20 cellular contexts compared by ENCODE assay signal in the genomic region with DNA sequence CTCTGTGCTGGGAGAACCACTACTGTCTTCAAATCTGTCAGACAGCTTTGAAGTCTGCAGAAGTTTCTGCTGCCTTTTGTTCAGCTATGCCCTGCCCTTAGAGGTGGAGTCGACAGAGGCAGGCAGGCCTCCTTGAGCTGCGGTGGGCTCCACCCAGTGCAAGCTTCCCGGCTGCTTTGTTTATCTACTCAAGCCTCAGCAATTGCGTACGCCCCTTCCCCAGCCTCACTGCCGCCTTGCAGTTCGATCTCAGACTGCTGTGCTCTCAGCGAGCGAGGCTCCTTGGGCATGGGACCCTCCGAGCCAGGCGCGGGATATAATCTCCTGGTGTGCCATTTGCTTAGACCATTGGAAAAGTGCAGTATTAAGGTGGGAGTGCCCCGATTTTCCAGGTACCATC. TPM values are rescaled to one million over a fixed set of nuclear protein-coding genes. Genes with fewer than 3 reads are reported as not detected.
DNase-seq lines count a peak whose midpoint lies in the region; ATAC-seq and TF ChIP-seq lines count a peak whose summit lies in the region.
"Had no signal": no experiment of that assay in that cellular context is flagged by ENCODE, and none has a peak within 500 bp of the region (broad histone marks: within the 10 kb centered on the region; RNA-seq: fewer than 3 reads in every experiment).

No MANE protein-coding gene starts in this region.

- H4K20me1 ChIP-seq in Karpas-422 (ENCODE audit: insufficient read depth, low read depth, low read length) = no peaks in the 10 kb centered on the region

- no peaks in the 10 kb centered on the region for H3K79me2 ChIP-seq in Karpas-422 (ENCODE audit: low read length)

- POLR2A ChIA-PET in CD8-positive, alpha-beta T cell (lab: Charles Lee) = interaction anchor here (1.3 to 3.4 kb wide), 2 partner anchors 15 to 75 kb away, joined by 3 to 8 read pairs; no protein-coding TSS in a partner anchor
- POLR2A ChIA-PET in naive thymus-derived CD4-positive, alpha-beta T cell (lab: Charles Lee) = interaction anchor here (1.1 to 5.7 kb wide), 6 partner anchors 17 to 110 kb away, joined by 3 to 119 read pairs (median 25); a partner anchor contains a TSS

- H3K9ac ChIP-seq in Karpas-422 (ENCODE audit: low read length) = no peak overlapping the region

- no peaks in the 10 kb centered on the region for H3K9me2 ChIP-seq in Karpas-422 (replicated peaks; ENCODE audit: insufficient read depth, low read length)

- no peaks in the 10 kb centered on the region for H3K36me3 ChIP-seq in CD8-positive, alpha-beta T cell (ENCODE audit: insufficient read depth, low read length)
- H3K36me3 ChIP-seq in Karpas-422 (ENCODE audit: insufficient read depth, low read length) = no peaks in the 10 kb centered on the region
- H3K36me3 ChIP-seq in naive thymus-derived CD4-positive, alpha-beta T cell (ENCODE audit: control insufficient read depth in 2 of 3, insufficient read depth in 3 of 3, low read length in 3 of 3) = no peaks in the 10 kb centered on the region
- H3K36me3 ChIP-seq: BE2C had no signal

- no peaks in the 10 kb centered on the region for H3K9me3 ChIP-seq in CD8-positive, alpha-beta T cell (ENCODE audit: low read length)
- no peaks in the 10 kb centered on the region for H3K9me3 ChIP-seq in Karpas-422 (ENCODE audit: low read length)
- H3K9me3 ChIP-seq in naive thymus-derived CD4-positive, alpha-beta T cell (ENCODE audit: control insufficient read depth in 2 of 3, low read length in 3 of 3) = no peaks in the 10 kb centered on the region
- H3K9me3 ChIP-seq: BE2C had no signal

- H3K9me3 Mint-ChIP-seq in activated naive CD4-positive, alpha-beta T cell treated with anti-CD3 and anti-CD28 coated beads, Interleukin-2, amount 10 ng/mL, durations not matched to agents 7 days and 5 days = peaks cover 6% of the 10 kb centered on the region
- no peaks in the 10 kb centered on the region for H3K9me3 Mint-ChIP-seq in CD8-positive, alpha-beta T cell
- peaks cover 0 to 9% (median 0%) of the 10 kb centered on the region in 11 donors for H3K9me3 Mint-ChIP-seq in naive thymus-derived CD4-positive, alpha-beta T cell
- H3K9me3 Mint-ChIP-seq: HFFc6 had no signal

- TF ChIP-seq CTCF in CD8-positive, alpha-beta T cell (IDR thresholded peaks at IDR 0.05) = no peak

- H3K27ac ChIP-seq in CD8-positive, alpha-beta T cell (ENCODE audit: low read depth, low read length) = no peak overlapping the region
- no peak overlapping the region for H3K27ac ChIP-seq in Karpas-422 (ENCODE audit: low read length)
- no peak overlapping the region for H3K27ac ChIP-seq in naive thymus-derived CD4-positive, alpha-beta T cell (ENCODE audit: low read depth, low read length)
- H3K27ac ChIP-seq: HL-60 had no signal

- H2AFZ ChIP-seq in Karpas-422 (ENCODE audit: low read length) = no peak overlapping the region

- peak; percentile 53 for DNase-seq in activated naive CD4-positive, alpha-beta T cell treated with anti-CD3 and anti-CD28 coated beads, Interleukin-2, amount 10 ng/mL, durations not matched to agents 7 days and 5 days
- no peak for DNase-seq in activated naive CD4-positive, alpha-beta T cell treated with Interleukin-2 at 50 U/mL for 16 hours
- peak in 1 of 7 experiments; percentile 50 for DNase-seq in CD8-positive, alpha-beta T cell
- DNase-seq in Karpas-422 (peak; percentile 27), NCI-H2227 treated with DMSO at 0.1 percent for 48 hours (lab: John Stamatoyannopoulos, UW) (no peak), ureter (ENCODE audit: low spot score) (no peak)
- DNase-seq in naive thymus-derived CD4-positive, alpha-beta T cell = peak in 5 of 9 donors; percentile 31 to 62 (median 41)
- DNase-seq: ACHN, BE2C, C1 segment of cervical spinal cord, Calu3, DMS79 treated with DMSO at 0.1 percent for 48 hours, GF-D8, GOT3, H7, HFFc6 had no signal

- H3K36me3 Mint-ChIP-seq in activated naive CD4-positive, alpha-beta T cell treated with anti-CD3 and anti-CD28 coated beads, Interleukin-2, amount 10 ng/mL, durations not matched to agents 7 days and 5 days = peaks cover 65% of the 10 kb centered on the region
- H3K36me3 Mint-ChIP-seq in CD8-positive, alpha-beta T cell = no peaks in the 10 kb centered on the region
- peaks cover 0 to 57% (median 6%) of the 10 kb centered on the region in 5 donors for H3K36me3 Mint-ChIP-seq in naive thymus-derived CD4-positive, alpha-beta T cell

- CTCF ChIA-PET in activated naive CD4-positive, alpha-beta T cell treated with anti-CD3 and anti-CD28 coated beads, Interleukin-2, amount 10 ng/mL, durations not matched to agents 7 days and 5 days (lab: Charles Lee) = interaction anchor here (1.1 to 7.7 kb wide), 8 partner anchors 17 to 301 kb away, joined by 3 to 83 read pairs (median 8); no protein-coding TSS in a partner anchor
- CTCF ChIA-PET in CD8-positive, alpha-beta T cell (lab: Charles Lee) = interaction anchor here (1.1 to 8.0 kb wide), 11 partner anchors 17 to 301 kb away, joined by 3 to 145 read pairs (median 7); no protein-coding TSS in a partner anchor
- CTCF ChIA-PET in naive thymus-derived CD4-positive, alpha-beta T cell (lab: Charles Lee) = interaction anchor here (0.7 to 6.2 kb wide), 14 partner anchors 8 to 164 kb away, joined by 3 to 89 read pairs (median 4); a partner anchor contains a TSS

- H3K27me3 ChIP-seq in CD8-positive, alpha-beta T cell (ENCODE audit: insufficient read depth, low read length) = no peaks in the 10 kb centered on the region
- no peaks in the 10 kb centered on the region for H3K27me3 ChIP-seq in Karpas-422 (ENCODE audit: low read length)
- H3K27me3 ChIP-seq in naive thymus-derived CD4-positive, alpha-beta T cell (ENCODE audit: control insufficient read depth in 2 of 2, insufficient read depth in 2 of 2, low read length in 2 of 2) = no peaks in the 10 kb centered on the region
- H3K27me3 ChIP-seq: BE2C had no signal

- no peak overlapping the region for H3K4me2 ChIP-seq in Karpas-422 (ENCODE audit: low read depth, low read length, poor library complexity, severe bottlenecking)

- no peak overlapping the region for H3K4me3 Mint-ChIP-seq in activated naive CD4-positive, alpha-beta T cell treated with anti-CD3 and anti-CD28 coated beads, Interleukin-2, amount 10 ng/mL, durations not matched to agents 7 days and 5 days
- H3K4me3 Mint-ChIP-seq in CD8-positive, alpha-beta T cell = no peak overlapping the region
- peak overlapping the region in 4 of 10 donors; percentile 11 to 25 (median 14) for H3K4me3 Mint-ChIP-seq in naive thymus-derived CD4-positive, alpha-beta T cell
- H3K4me3 Mint-ChIP-seq: HFFc6 had no signal

- intact Hi-C loops in CD8-positive, alpha-beta T cell (cut with DNase I, micrococcal nuclease) = no loop called here
- intact Hi-C loops in naive thymus-derived CD4-positive, alpha-beta T cell (cut with micrococcal nuclease) = loop anchor here (5.0 to 10.0 kb wide), 3 partner anchors 295 to 512 kb away; no protein-coding TSS in a partner anchor

- peaks cover 4% of the 10 kb centered on the region for H3K27me3 Mint-ChIP-seq in activated naive CD4-positive, alpha-beta T cell treated with anti-CD3 and anti-CD28 coated beads, Interleukin-2, amount 10 ng/mL, durations not matched to agents 7 days and 5 days
- no peaks in the 10 kb centered on the region for H3K27me3 Mint-ChIP-seq in CD8-positive, alpha-beta T cell (ENCODE audit: low read depth)
- H3K27me3 Mint-ChIP-seq in naive thymus-derived CD4-positive, alpha-beta T cell = peaks cover 0 to 20% (median 0%) of the 10 kb centered on the region in 5 donors
- H3K27me3 Mint-ChIP-seq: CD4-positive, alpha-beta memory T cell had no signal

- peaks cover 29% of the 10 kb centered on the region for H3K4me1 ChIP-seq in CD8-positive, alpha-beta T cell (ENCODE audit: insufficient read depth, low read length)
- no peaks in the 10 kb centered on the region for H3K4me1 ChIP-seq in Karpas-422 (ENCODE audit: low read length)
- peaks cover 14 to 33% of the 10 kb centered on the region in 2 donors for H3K4me1 ChIP-seq in naive thymus-derived CD4-positive, alpha-beta T cell (ENCODE audit: control insufficient read depth in 2 of 2, insufficient read depth in 2 of 2, low read length in 2 of 2)
- H3K4me1 ChIP-seq: BE2C had no signal

- H3K4me3 ChIP-seq in CD8-positive, alpha-beta T cell (ENCODE audit: low read depth, low read length) = no peak overlapping the region
- H3K4me3 ChIP-seq in Karpas-422 (ENCODE audit: low read length) = no peak overlapping the region
- H3K4me3 ChIP-seq in naive thymus-derived CD4-positive, alpha-beta T cell (ENCODE audit: low read length) = no peak overlapping the region

- ATAC-seq in CD8-positive, alpha-beta T cell = no peak
- ATAC-seq in naive thymus-derived CD4-positive, alpha-beta T cell = no peak
- ATAC-seq: HCT116 had no signal

- no peak overlapping the region for H3K27ac Mint-ChIP-seq in activated naive CD4-positive, alpha-beta T cell treated with anti-CD3 and anti-CD28 coated beads, Interleukin-2, amount 10 ng/mL, durations not matched to agents 7 days and 5 days
- peak overlapping the region; percentile 52 for H3K27ac Mint-ChIP-seq in CD8-positive, alpha-beta T cell
- H3K27ac Mint-ChIP-seq in naive thymus-derived CD4-positive, alpha-beta T cell = peak overlapping the region in 5 of 9 donors; percentile 38 to 95 (median 79)
- H3K27ac Mint-ChIP-seq: HFFc6 had no signal

- peaks cover 55% of the 10 kb centered on the region for H3K4me1 Mint-ChIP-seq in activated naive CD4-positive, alpha-beta T cell treated with anti-CD3 and anti-CD28 coated beads, Interleukin-2, amount 10 ng/mL, durations not matched to agents 7 days and 5 days
- H3K4me1 Mint-ChIP-seq in CD8-positive, alpha-beta T cell (ENCODE audit: low read depth) = peaks cover 52% of the 10 kb centered on the region
- H3K4me1 Mint-ChIP-seq in naive thymus-derived CD4-positive, alpha-beta T cell = peaks cover 25 to 67% (median 54%) of the 10 kb centered on the region in 7 donors

RNA-seq across cellular contexts. Expression of a gene that starts 25.1 kb away (rescaled TPM):
- 10 to 100 TPM; 58.3 to 62.0 TPM for total RNA-seq in CD8-positive, alpha-beta T cell
- not detected in 2 replicates for total RNA-seq in Karpas-422 (2014; rRNA removed; shearing (Covaris generic); ENCODE audit: low replicate concordance)
- total RNA-seq in naive thymus-derived CD4-positive, alpha-beta T cell = 10 to 100 TPM in 1 of 5 experiments, 1 to 10 TPM in 4; 1.1 to 33.7 (median 2.7) TPM
- 1 to 10 TPM in 1 of 2 donors, under 1 TPM in 1; 0.43 to 1.9 TPM for polyA plus RNA-seq in naive thymus-derived CD4-positive, alpha-beta T cell
- 1.6 TPM for total RNA-seq in ureter
- total RNA-seq: Calu3, H7, HFFc6, HT1080 had no signal

RNA-seq across cellular contexts. Expression of a gene that starts 36.7 kb away (rescaled TPM):
- 100 to 1,000 TPM; 182 to 188 TPM for total RNA-seq in CD8-positive, alpha-beta T cell
- total RNA-seq in Karpas-422 (2014; rRNA removed; shearing (Covaris generic); ENCODE audit: low replicate concordance) = 1.5 and 3.2 TPM in 2 replicates
- total RNA-seq in naive thymus-derived CD4-positive, alpha-beta T cell = 100 to 1,000 TPM; 182 to 378 (median 327) TPM
- 100 to 1,000 TPM; 319 to 323 TPM for polyA plus RNA-seq in naive thymus-derived CD4-positive, alpha-beta T cell
- total RNA-seq in ureter = 32.6 TPM

Comparison
In these comparisons a context has a peak if more than half of its experiments do, and no peak if none do; other contexts are left out.
1. DNase-seq: peak in activated naive CD4-positive, alpha-beta T cell treated with anti-CD3 and anti-CD28 coated beads, Interleukin-2, amount 10 ng/mL, durations not matched to agents 7 days and 5 days (single experiment), Karpas-422 (single experiment) and naive thymus-derived CD4-positive, alpha-beta T cell (5 of 9); none in activated naive CD4-positive, alpha-beta T cell treated with Interleukin-2 at 50 U/mL for 16 hours (single experiment), NCI-H2227 treated with DMSO at 0.1 percent for 48 hours (single experiment) and ureter (single experiment).
2. intact Hi-C loops: an anchor here in naive thymus-derived CD4-positive, alpha-beta T cell (5.0 to 10.0 kb wide); none called in CD8-positive, alpha-beta T cell.